1 cellular context compared by ENCODE assay signal in genomic region chr16:66364959-66365306, GRCh38.
TF ChIP-seq lines count a peak whose summit lies in the region.

No MANE protein-coding gene starts in this region.

TF ChIP-seq in A549, 52 proteins besides CTCF, POLR2A, EP300 and RAD21 (continued from another document):
- TF ChIP-seq, protein P1, sequence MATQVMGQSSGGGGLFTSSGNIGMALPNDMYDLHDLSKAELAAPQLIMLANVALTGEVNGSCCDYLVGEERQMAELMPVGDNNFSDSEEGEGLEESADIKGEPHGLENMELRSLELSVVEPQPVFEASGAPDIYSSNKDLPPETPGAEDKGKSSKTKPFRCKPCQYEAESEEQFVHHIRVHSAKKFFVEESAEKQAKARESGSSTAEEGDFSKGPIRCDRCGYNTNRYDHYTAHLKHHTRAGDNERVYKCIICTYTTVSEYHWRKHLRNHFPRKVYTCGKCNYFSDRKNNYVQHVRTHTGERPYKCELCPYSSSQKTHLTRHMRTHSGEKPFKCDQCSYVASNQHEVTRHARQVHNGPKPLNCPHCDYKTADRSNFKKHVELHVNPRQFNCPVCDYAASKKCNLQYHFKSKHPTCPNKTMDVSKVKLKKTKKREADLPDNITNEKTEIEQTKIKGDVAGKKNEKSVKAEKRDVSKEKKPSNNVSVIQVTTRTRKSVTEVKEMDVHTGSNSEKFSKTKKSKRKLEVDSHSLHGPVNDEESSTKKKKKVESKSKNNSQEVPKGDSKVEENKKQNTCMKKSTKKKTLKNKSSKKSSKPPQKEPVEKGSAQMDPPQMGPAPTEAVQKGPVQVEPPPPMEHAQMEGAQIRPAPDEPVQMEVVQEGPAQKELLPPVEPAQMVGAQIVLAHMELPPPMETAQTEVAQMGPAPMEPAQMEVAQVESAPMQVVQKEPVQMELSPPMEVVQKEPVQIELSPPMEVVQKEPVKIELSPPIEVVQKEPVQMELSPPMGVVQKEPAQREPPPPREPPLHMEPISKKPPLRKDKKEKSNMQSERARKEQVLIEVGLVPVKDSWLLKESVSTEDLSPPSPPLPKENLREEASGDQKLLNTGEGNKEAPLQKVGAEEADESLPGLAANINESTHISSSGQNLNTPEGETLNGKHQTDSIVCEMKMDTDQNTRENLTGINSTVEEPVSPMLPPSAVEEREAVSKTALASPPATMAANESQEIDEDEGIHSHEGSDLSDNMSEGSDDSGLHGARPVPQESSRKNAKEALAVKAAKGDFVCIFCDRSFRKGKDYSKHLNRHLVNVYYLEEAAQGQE (IDR thresholded peaks at IDR 0.05), result no peak
- TF ChIP-seq HMGXB4 (CRISPR knock-in tag; IDR thresholded peaks at IDR 0.05; ENCODE audit: borderline replicate concordance) (no peak), KDM1A (IDR thresholded peaks at IDR 0.05; ENCODE audit: low read depth) (no peak), FOXS1 (CRISPR knock-in tag; IDR thresholded peaks at IDR 0.05) (no peak), BCL3 (IDR thresholded peaks at IDR 0.05) (no peak), RCOR1 (IDR thresholded peaks at IDR 0.05; ENCODE audit: low read depth, low read length) (no peak)
TF ChIP-seq in A549: peak in this region for 0.
